ENCODE assay signal across 8 cellular contexts in the genomic region with DNA sequence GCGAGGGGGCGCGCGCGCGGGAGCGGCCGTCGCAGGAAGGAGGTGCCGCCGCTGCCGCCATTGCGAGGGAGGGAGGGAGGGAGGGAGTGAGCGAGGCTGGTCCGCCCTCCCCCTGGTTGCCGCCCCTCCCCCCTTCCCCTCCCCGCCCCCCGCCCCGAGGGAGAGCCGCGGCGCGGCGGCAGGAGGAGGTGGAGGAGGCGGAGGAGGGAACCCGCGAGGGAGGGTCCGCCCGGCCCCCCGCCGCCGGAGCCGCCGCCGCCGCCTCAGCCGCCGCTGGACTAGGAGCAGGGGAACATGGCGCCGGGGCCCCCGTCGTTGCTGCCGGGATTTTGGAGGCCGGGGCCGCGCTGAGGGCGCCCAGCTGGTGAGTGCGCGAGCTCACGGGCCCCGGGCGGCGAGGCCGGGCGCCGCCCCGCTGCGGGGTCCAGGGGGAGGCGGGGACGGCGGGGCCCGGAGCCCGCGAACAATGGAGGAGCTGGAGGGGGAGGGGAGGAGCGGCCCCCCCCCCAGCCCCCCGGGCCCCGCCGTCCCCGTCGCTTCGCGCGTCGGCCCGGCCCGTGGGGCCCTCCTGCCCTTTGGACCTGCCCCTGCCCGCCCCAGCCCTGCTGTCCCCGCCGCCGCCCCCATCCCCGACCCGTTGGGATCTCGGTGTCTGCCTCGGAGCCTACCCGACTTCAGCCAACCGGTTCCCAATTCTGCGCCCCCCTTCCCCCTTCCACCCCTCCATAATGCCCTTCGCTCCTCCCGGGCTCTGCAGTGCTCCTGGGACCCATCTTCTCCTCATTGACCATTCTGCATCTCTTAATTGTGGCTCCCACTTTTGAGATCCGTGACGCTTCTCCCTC. TPM values are rescaled to one million over a fixed set of nuclear protein-coding genes. Genes with fewer than 3 reads are reported as not detected.
A peak's percentile ranks its signal among the peaks of the same experiment; 100 is the strongest.
DNase-seq lines count a peak whose midpoint lies in the region; ATAC-seq, FAIRE-seq and TF ChIP-seq lines count a peak whose summit lies in the region.

A gene (plus strand): TSS at position 152 of the 845 bp plus-strand sequence. CDS start 57,679 bp downstream, outside the sequence.

- TF ChIP-seq CTCF in omental fat pad (IDR thresholded peaks at IDR 0.05): no peak

- DNase-seq in Ammon's horn (ENCODE audit: low spot score): peak; percentile 89
- peak; percentile 66 for DNase-seq in NCI-H187 treated with DMSO at 0.1 percent for 48 hours (lab: John Stamatoyannopoulos, UW)
- DNase-seq in activated naive CD4-positive, alpha-beta T cell treated with Interleukin-2 at 50 U/mL for 16 hours: peak; percentile 13
- no peak for DNase-seq in glomerular endothelial cell (ENCODE audit: extremely low read depth, low read depth, low spot score)
- no peak for DNase-seq in omental fat pad (ENCODE audit: low spot score)
- DNase-seq in RCC 7860 (ENCODE audit: low spot score): no peak

- ATAC-seq in GM21423 (IDR thresholded peaks at IDR 0.05; ENCODE audit: unreplicated experiment) (peak; percentile 0), omental fat pad (ENCODE audit: low FRiP score) (peak; percentile 42), HG03378 (IDR thresholded peaks at IDR 0.05; ENCODE audit: unreplicated experiment) (no peak)

- FAIRE-seq in RCC 7860 (lab: Jason Lieb, UNC): no peak

RNA-seq across cellular contexts. Expression of the gene that starts here (rescaled TPM):
- total RNA-seq in glomerular endothelial cell: 31.7 and 53.2 TPM in 2 replicates
- total RNA-seq in omental fat pad: 10 to 100 TPM; 30.1 to 45.2 (median 37.2) TPM

Comparison
In these comparisons a context has a peak if more than half of its experiments do, and no peak if none do; other contexts are left out.
1. DNase-seq: peak in Ammon's horn (single experiment), NCI-H187 treated with DMSO at 0.1 percent for 48 hours (single experiment) and activated naive CD4-positive, alpha-beta T cell treated with Interleukin-2 at 50 U/mL for 16 hours (single experiment); none in glomerular endothelial cell (single experiment), omental fat pad (single experiment) and RCC 7860 (single experiment).